In genomic region chr3:14125193-14126016, GRCh38 we compare ENCODE assay signal across 8 cellular contexts. TPM values are rescaled to one million over a fixed set of nuclear protein-coding genes. Genes with fewer than 3 reads are reported as not detected.
DNase-seq lines count a peak whose midpoint lies in the region; ATAC-seq, FAIRE-seq and TF ChIP-seq lines count a peak whose summit lies in the region.

No MANE protein-coding gene starts in this region.

- ATAC-seq in GM21423 (IDR thresholded peaks at IDR 0.05; ENCODE audit: unreplicated experiment) (peak; percentile 26), sciatic nerve (peak; percentile 66)

- H3K27ac Mint-ChIP-seq in Caco-2 (ENCODE audit: unreplicated experiment), result peak overlapping the region; percentile 94

- BruUV-seq in Caco-2 (replicated peaks; lab: Mats Ljungman, UMichigan), result TSS peak; percentile 25

- peak in 1 of 2 experiments; percentile 1 for TF ChIP-seq CTCF in Caco-2 (IDR thresholded peaks at IDR 0.05; ENCODE audit: insufficient read depth in 1 of 2, low read depth in 1 of 2, low read length in 1 of 2, severe bottlenecking in 1 of 2, unreplicated experiment in 1 of 2)
- no peak for TF ChIP-seq CTCF in astrocyte of the cerebellum (IDR thresholded peaks at IDR 0.05; ENCODE audit: low read depth, low read length, missing control alignments)

- H3K36me3 ChIP-seq in Caco-2 (ENCODE audit: control insufficient read depth, insufficient read depth, low read length), result peaks cover 5% of the 10 kb centered on the region

- CTCF ChIA-PET in Caco-2 (lab: Charles Lee), result interaction anchor here (0.6 to 2.7 kb wide), 11 partner anchors 10 to 493 kb away, joined by 3 to 56 read pairs (median 3); no protein-coding TSS in a partner anchor

- DNase-seq in Caco-2 (peak; percentile 63 to 70), HTR-8/SVneo (ENCODE audit: insufficient read length, low spot score) (peak; percentile 68), T follicular helper cell (ENCODE audit: low read depth) (peak; percentile 43), astrocyte of the cerebellum (ENCODE audit: low read depth) (peak; percentile 76), sciatic nerve (ENCODE audit: low spot score) (no peak), NCI-H128 (lab: John Stamatoyannopoulos, UW; ENCODE audit: unreplicated experiment) (no peak)

- H3K27me3 ChIP-seq in Caco-2 (replicated peaks; ENCODE audit: control insufficient read depth, insufficient read depth, low read length), result no peaks in the 10 kb centered on the region

- no peaks in the 10 kb centered on the region for H3K9me3 Mint-ChIP-seq in Caco-2 (ENCODE audit: unreplicated experiment)

- POLR2A ChIA-PET in Caco-2 (lab: Charles Lee), result interaction anchor here (0.7 to 2.1 kb wide), 7 partner anchors 9 to 298 kb away, joined by 3 to 38 read pairs (median 4); partner anchors contain the start of genes LSM3 and XPC

- H3K4me1 Mint-ChIP-seq in Caco-2 (ENCODE audit: low read depth, unreplicated experiment), result peaks cover 12% of the 10 kb centered on the region

- peak overlapping the region; percentile 91 for H3K4me3 Mint-ChIP-seq in Caco-2 (ENCODE audit: unreplicated experiment)

- intact Hi-C loops in Caco-2 (cut with micrococcal nuclease; ENCODE audit: unreplicated experiment), result loop anchor here (1.0 to 10.0 kb wide), 4 partner anchors 19 to 471 kb away; no protein-coding TSS in a partner anchor
- intact Hi-C loops in sciatic nerve (cut with DNase I), result no loop called here

- no peak for FAIRE-seq in HTR-8/SVneo (lab: Jason Lieb, UNC)

- H3K4me1 ChIP-seq in Caco-2, result peaks cover 12% of the 10 kb centered on the region; the same call in 1 of the 2 replicates

- H3K4me3 ChIP-seq in Caco-2 (ENCODE audit: low read depth, low read length), result peak overlapping the region; percentile 95
- peak overlapping the region; percentile 87 for H3K4me3 ChIP-seq in astrocyte of the cerebellum (ENCODE audit: low read depth, low read length)
- H3K4me3 ChIP-seq in iPS-11a (ENCODE audit: low read depth, low read length), result peak overlapping the region; percentile 91

- H3K27me3 Mint-ChIP-seq in Caco-2 (ENCODE audit: insufficient read depth, unreplicated experiment), result no peaks in the 10 kb centered on the region

- peaks cover 31% of the 10 kb centered on the region for H3K36me3 Mint-ChIP-seq in Caco-2 (ENCODE audit: insufficient read depth, unreplicated experiment)

- in situ Hi-C loops in astrocyte of the cerebellum (cut with HindIII; ENCODE audit: low sequenced_read_pairs), result no loop called here

- no peaks in the 10 kb centered on the region for H3K9me3 ChIP-seq in Caco-2

RNA-seq across cellular contexts. Expression of gene TMEM43, which starts 0.6 kb away (rescaled TPM):
- total RNA-seq in Caco-2 (2022) (33.0 and 35.2 TPM in 2 replicates), sciatic nerve (67.7 TPM)

RNA-seq across cellular contexts. Expression of gene CHCHD4, which starts 0.7 kb away (rescaled TPM):
- total RNA-seq in Caco-2 (2022) (15.3 and 15.9 TPM in 2 replicates), sciatic nerve (11.1 TPM)

RNA-seq across cellular contexts. Expression of gene XPC, which starts 53.0 kb away (rescaled TPM):
- total RNA-seq in Caco-2 (2022), result 31.0 and 33.1 TPM in 2 replicates
- 54.2 TPM for total RNA-seq in sciatic nerve

RNA-seq across cellular contexts. Expression of gene LSM3, which starts 53.2 kb away (rescaled TPM):
- total RNA-seq in Caco-2 (2022) (19.1 and 20.5 TPM in 2 replicates), sciatic nerve (8.9 TPM)

Comparison
In these comparisons a context has a peak if more than half of its experiments do, and no peak if none do; other contexts are left out.
1. DNase-seq: peak in Caco-2 (2 of 2), HTR-8/SVneo (single experiment), T follicular helper cell (single experiment) and astrocyte of the cerebellum (single experiment); none in sciatic nerve (single experiment) and NCI-H128 (single experiment).
2. Peak in every context shown above with its lines, with median percentiles within 50 percentile points of each other: H3K4me3 ChIP-seq.